ENCODE assay signal across 10 cellular contexts in the genomic region with DNA sequence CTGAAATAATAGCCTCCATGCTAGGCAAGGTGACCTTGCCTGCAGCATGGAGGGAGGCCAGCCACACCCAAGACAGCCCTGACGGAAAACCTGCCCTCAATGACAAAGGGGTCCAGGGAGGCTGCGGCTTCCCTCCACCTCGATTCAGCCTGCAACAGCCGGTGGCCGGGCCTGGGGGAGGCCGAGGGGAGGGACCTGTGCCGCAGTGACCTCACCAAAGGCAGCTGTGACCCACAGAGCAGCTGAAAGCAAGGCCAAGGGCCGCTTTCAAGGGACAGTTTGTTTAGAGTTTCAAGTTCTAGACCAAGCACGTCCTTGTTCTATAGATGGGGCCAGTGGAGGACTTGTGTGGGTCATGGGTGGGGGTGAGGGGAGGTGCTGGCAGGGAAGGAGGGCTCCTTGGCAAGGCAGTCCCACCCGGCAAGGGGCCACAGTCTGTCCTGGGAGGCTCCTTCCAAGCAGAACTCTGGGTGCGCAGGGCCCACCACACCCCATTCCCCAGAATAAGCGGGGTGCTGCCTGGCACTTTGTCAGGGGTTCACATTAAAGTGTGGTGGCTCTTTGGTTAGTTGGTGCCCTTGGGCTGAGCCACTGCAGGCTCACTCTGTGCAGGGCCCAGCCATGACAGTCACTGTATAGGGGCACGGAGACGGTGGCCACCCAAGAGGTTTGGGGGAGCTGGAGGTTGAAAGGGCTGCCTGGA.
DNase-seq lines count a peak whose midpoint lies in the region; ATAC-seq and TF ChIP-seq lines count a peak whose summit lies in the region.
"Had no signal": no experiment of that assay in that cellular context is flagged by ENCODE, and none has a peak within 500 bp of the region (broad histone marks: within the 10 kb centered on the region; RNA-seq: fewer than 3 reads in every experiment).

No MANE protein-coding gene starts in this region.

- intact Hi-C loops in Caco-2 (cut with micrococcal nuclease; ENCODE audit: unreplicated experiment), result no loop called here
- intact Hi-C loops in body of pancreas (cut with DNase I), result no loop called here

- no peak overlapping the region for H3K4me3 Mint-ChIP-seq in Caco-2 (ENCODE audit: unreplicated experiment)
- H3K4me3 Mint-ChIP-seq: T-helper 1 cell treated with Interleukin-12 subunit alpha and Interleukin-12 subunit beta and Interleukin-4 antibody, amounts not matched to agents 30 μg/mL and 1 μg/mL, for 36 hours had no signal

- H3K27me3 ChIP-seq in Caco-2 (replicated peaks; ENCODE audit: control insufficient read depth, insufficient read depth, low read length) (no peaks in the 10 kb centered on the region), body of pancreas (no peaks in the 10 kb centered on the region)
- H3K27me3 ChIP-seq in effector memory CD4-positive, alpha-beta T cell (replicated peaks; ENCODE audit: control insufficient read depth, insufficient read depth, low read length, poor library complexity, severe bottlenecking), result no peaks in the 10 kb centered on the region

- H3K36me3 Mint-ChIP-seq in Caco-2 (ENCODE audit: insufficient read depth, unreplicated experiment), result peaks cover 77% of the 10 kb centered on the region

- no peaks in the 10 kb centered on the region for H3K9me3 Mint-ChIP-seq in Caco-2 (ENCODE audit: unreplicated experiment)
- H3K9me3 Mint-ChIP-seq: T-helper 1 cell treated with Interleukin-12 subunit alpha and Interleukin-12 subunit beta and Interleukin-4 antibody, amounts not matched to agents 30 μg/mL and 1 μg/mL, for 36 hours had no signal

- ATAC-seq in body of pancreas, result peak; percentile 5

- TF ChIP-seq POLR2A in body of pancreas (IDR thresholded peaks at IDR 0.05), result no peak

- TF ChIP-seq CTCF in Caco-2 (IDR thresholded peaks at IDR 0.05; ENCODE audit: insufficient read depth in 1 of 2, low read depth in 1 of 2, low read length in 1 of 2, severe bottlenecking in 1 of 2, unreplicated experiment in 1 of 2) (no peak), body of pancreas (IDR thresholded peaks at IDR 0.05) (no peak)

- peak overlapping the region; percentile 40 to 72 (median 64) for H3K27ac ChIP-seq in body of pancreas
- no peak overlapping the region for H3K27ac ChIP-seq in effector memory CD4-positive, alpha-beta T cell (ENCODE audit: insufficient read depth, low read length, poor library complexity, severe bottlenecking)
- H3K27ac ChIP-seq: C4-2B had no signal

- no peaks in the 10 kb centered on the region for H3K27me3 Mint-ChIP-seq in Caco-2 (ENCODE audit: insufficient read depth, unreplicated experiment)

- peaks cover 29% of the 10 kb centered on the region for H3K4me1 Mint-ChIP-seq in Caco-2 (ENCODE audit: low read depth, unreplicated experiment)

- POLR2A ChIA-PET in Caco-2 (lab: Charles Lee), result no interaction called here

- peak overlapping the region; percentile 53 for H3K27ac Mint-ChIP-seq in Caco-2 (ENCODE audit: unreplicated experiment)
- H3K27ac Mint-ChIP-seq: T-helper 1 cell treated with Interleukin-12 subunit alpha and Interleukin-12 subunit beta and Interleukin-4 antibody, amounts not matched to agents 30 μg/mL and 1 μg/mL, for 36 hours had no signal

- H3K36me3 ChIP-seq in Caco-2 (ENCODE audit: control insufficient read depth, insufficient read depth, low read length), result peaks cover 5% of the 10 kb centered on the region
- H3K36me3 ChIP-seq in body of pancreas (replicated peaks in 1 of 2; ENCODE audit: insufficient read depth in 1 of 2, low read depth in 2 of 2), result peaks cover 0 to 6% of the 10 kb centered on the region in 2 donors
- no peaks in the 10 kb centered on the region for H3K36me3 ChIP-seq in effector memory CD4-positive, alpha-beta T cell (ENCODE audit: control insufficient read depth, insufficient read depth, low read length)

- 71 to 74% methylated on average over 6 to 14 of the region's 14 CpGs for WGBS in body of pancreas, 2 donors

- H3K9me3 ChIP-seq in Caco-2 (no peaks in the 10 kb centered on the region), body of pancreas (no peaks in the 10 kb centered on the region)
- no peaks in the 10 kb centered on the region for H3K9me3 ChIP-seq in effector memory CD4-positive, alpha-beta T cell (ENCODE audit: control insufficient read depth, low read length)

- H3K4me1 ChIP-seq in Caco-2 (peaks cover 31% of the 10 kb centered on the region), body of pancreas (peaks cover 63% of the 10 kb centered on the region)
- H3K4me1 ChIP-seq in effector memory CD4-positive, alpha-beta T cell (ENCODE audit: control insufficient read depth, insufficient read depth, low read length, poor library complexity, severe bottlenecking), result peaks cover 3% of the 10 kb centered on the region

- CTCF ChIA-PET in Caco-2 (lab: Charles Lee), result no interaction called here

- no peak for DNase-seq in Caco-2
- peak in 2 of 4 donors; percentile 15 to 21 for DNase-seq in body of pancreas
- peak; percentile 60 for DNase-seq in left kidney (ENCODE audit: low read depth, low spot score)
- peak; percentile 32 for DNase-seq in skeletal muscle cell (ENCODE audit: low read depth)
- no peak for DNase-seq in activated T-cell treated with anti-CD3 and anti-CD28 coated beads, Interleukin-2, amount 50 U/mL, for 1 hour
- no peak for DNase-seq in 8988T
- no peak for DNase-seq in effector memory CD4-positive, alpha-beta T cell
- no peak for DNase-seq in stimulated activated naive CD4-positive, alpha-beta T cell treated with Interleukin-2 at 50 U/mL for 16 hours (lab: John Stamatoyannopoulos, UW)

- no TSS peak for BruUV-seq in Caco-2 (replicated peaks; lab: Mats Ljungman, UMichigan)

- H3K4me3 ChIP-seq in Caco-2 (ENCODE audit: low read depth, low read length), result no peak overlapping the region
- H3K4me3 ChIP-seq in body of pancreas, result no peak overlapping the region
- H3K4me3 ChIP-seq in skeletal muscle cell (ENCODE audit: low read depth, low read length), result no peak overlapping the region
- no peak overlapping the region for H3K4me3 ChIP-seq in effector memory CD4-positive, alpha-beta T cell (ENCODE audit: insufficient read depth, low read depth, low read length, poor library complexity, severe bottlenecking)

Comparison
In these comparisons a context has a peak if more than half of its experiments do, and no peak if none do; other contexts are left out.
1. DNase-seq: peak in left kidney (single experiment) and skeletal muscle cell (single experiment); none in Caco-2 (0 of 2), activated T-cell treated with anti-CD3 and anti-CD28 coated beads, Interleukin-2, amount 50 U/mL, for 1 hour (single experiment), 8988T (single experiment), effector memory CD4-positive, alpha-beta T cell (0 of 3) and stimulated activated naive CD4-positive, alpha-beta T cell treated with Interleukin-2 at 50 U/mL for 16 hours (single experiment).